22 cellular contexts compared by ENCODE assay signal in genomic region chr7:135962802-135963201, GRCh38.
"Had no signal": no experiment of that assay in that cellular context is flagged by ENCODE, and none has a peak within 500 bp of the region (broad histone marks: within the 10 kb centered on the region; RNA-seq: fewer than 3 reads in every experiment).

No MANE protein-coding gene starts in this region.

- H3K27ac ChIP-seq: adrenal gland, ascending aorta, brain microvascular endothelial cell, sigmoid colon, stomach, suprapubic skin, transverse colon had no signal

- DNase-seq: activated CD4-positive, alpha-beta T cell treated with anti-CD3 and anti-CD28 coated beads for 1 hour; activated CD4-positive, alpha-beta T cell treated with anti-CD3 and anti-CD28 coated beads, Interleukin-2, amount 50 U/mL, for 1 hour; activated CD8-positive, alpha-beta T cell treated with anti-CD3 and anti-CD28 coated beads, Interleukin-2, amount 10 ng/mL, durations not matched to agents 7 days and 5 days; activated gamma-delta T cell treated with Interleukin-2 at 50 U/mL for 16 hours; adrenal gland; brain microvascular endothelial cell; caudate nucleus; effector CD4-positive, alpha-beta T cell; erythroblast; foreskin melanocyte; hypothalamus; occipital lobe; sigmoid colon; stimulated activated CD4-positive, alpha-beta T cell treated with anti-CD3 and anti-CD28 coated beads, Interleukin-15, amount 100 ng/mL, for 24 hours; stomach; T-helper 9 cell; transverse colon had no signal

- H3K4me3 ChIP-seq: adrenal gland, ascending aorta, sigmoid colon, smooth muscle cell, stomach, suprapubic skin, transverse colon had no signal

- H3K4me2 ChIP-seq: smooth muscle cell had no signal

- H3K9me3 ChIP-seq: adrenal gland, ascending aorta, sigmoid colon, stomach, suprapubic skin, transverse colon had no signal

- ATAC-seq: activated CD8-positive, alpha-beta T cell treated with anti-CD3 and anti-CD28 coated beads, Interleukin-2, amount 10 ng/mL, durations not matched to agents 7 days and 5 days; stimulated activated memory B cell treated with anti-CD40 and anti-IgM and Interleukin-4, amounts not matched to agents 10 μg/mL and 1 μg/mL and 100 μg/mL, for 72 hours had no signal

- FAIRE-seq: urothelium cell line had no signal

- H3K27me3 ChIP-seq: adrenal gland, ascending aorta, brain microvascular endothelial cell, sigmoid colon, stomach, suprapubic skin, transverse colon had no signal

- H3K36me3 ChIP-seq: adrenal gland, ascending aorta, sigmoid colon, suprapubic skin, transverse colon had no signal
